ENCODE assay signal across 20 cellular contexts in the genomic region with DNA sequence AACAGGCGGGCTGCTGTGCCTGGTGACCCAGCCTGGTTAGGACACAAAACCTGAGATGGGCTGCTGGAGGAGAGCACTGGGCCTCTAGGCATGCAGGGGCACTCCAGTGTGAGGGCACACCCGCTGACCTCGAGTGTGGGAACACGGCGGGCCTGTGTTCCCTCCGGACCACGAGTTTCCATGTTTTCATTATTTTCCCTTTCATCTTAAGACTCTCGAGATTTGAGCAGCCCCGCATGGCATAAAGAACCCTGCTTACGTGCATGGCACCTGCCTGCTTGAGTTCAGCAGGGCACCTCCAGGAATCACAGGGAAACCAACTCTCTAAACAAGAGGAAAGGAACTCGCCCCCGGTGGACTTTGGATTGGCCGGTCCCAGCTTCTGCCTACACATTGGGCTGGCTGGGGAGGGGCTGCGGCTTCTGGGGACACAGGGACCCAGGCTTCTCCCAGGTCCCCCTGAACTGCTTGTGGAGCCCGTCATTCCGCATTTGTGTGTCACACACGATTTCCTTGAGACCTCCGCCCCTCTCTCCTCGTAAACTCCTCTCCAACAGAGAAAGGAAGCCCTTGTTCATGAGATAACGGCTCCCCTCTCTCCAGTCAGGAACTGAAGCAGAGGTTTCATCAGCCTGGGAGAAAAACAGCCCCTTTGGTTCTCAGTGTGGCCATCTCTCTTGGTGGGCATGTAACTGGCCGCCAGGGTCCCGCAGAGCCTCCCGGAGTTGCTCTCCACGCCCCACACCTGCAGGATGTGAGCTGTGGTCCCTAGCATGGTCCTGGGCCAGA.
DNase-seq lines count a peak whose midpoint lies in the region; ATAC-seq and TF ChIP-seq lines count a peak whose summit lies in the region.
"Had no signal": no experiment of that assay in that cellular context is flagged by ENCODE, and none has a peak within 500 bp of the region (broad histone marks: within the 10 kb centered on the region; RNA-seq: fewer than 3 reads in every experiment).

No MANE protein-coding gene starts in this region.

- H3K4me3 ChIP-seq in BLaER1 (no peak overlapping the region), Peyer's patch (no peak overlapping the region)
- H3K4me3 ChIP-seq: MG63 had no signal

- TF ChIP-seq POLR2A in Peyer's patch (IDR thresholded peaks at IDR 0.05) = no peak

- intact Hi-C loops in left colon (cut with DNase I, micrococcal nuclease) (no loop called here), Right ventricle myocardium inferior (cut with DNase I) (no loop called here), natural killer cell (cut with micrococcal nuclease) (no loop called here)
- intact Hi-C loops in activated T-helper 1 cell treated with anti-CD3 and anti-CD28 coated beads, Interleukin-12 subunit alpha, Interleukin-12 subunit beta, Interleukin-2, Interleukin-4 antibody, amounts not matched to agents 30 ng/mL and 10 ng/mL and 1 ng/mL, durations not matched to agents 14 hours and 24 hours and 36 hours (cut with micrococcal nuclease) = no loop called here

- H3K4me3 Mint-ChIP-seq in nephron (no peak overlapping the region), natural killer cell (no peak overlapping the region)
- H3K4me3 Mint-ChIP-seq in activated T-helper 1 cell treated with anti-CD3 and anti-CD28 coated beads, Interleukin-12 subunit alpha, Interleukin-12 subunit beta, Interleukin-2, Interleukin-4 antibody, amounts not matched to agents 30 ng/mL and 10 ng/mL and 1 ng/mL, durations not matched to agents 14 hours and 24 hours and 36 hours = no peak overlapping the region
- H3K4me3 Mint-ChIP-seq: CD4-positive, CD25-positive, alpha-beta regulatory T cell had no signal

- DNase-seq in Peyer's patch (peak in 2 of 3 donors; percentile 58 to 65), left colon (peak in 1 of 2 donors; percentile 37), Right ventricle myocardium inferior (ENCODE audit: missing footprints) (no peak), cortex of kidney (lab: John Stamatoyannopoulos, UW) (no peak), natural killer cell (no peak)
- no peak for DNase-seq in activated T-helper 1 cell treated with anti-CD3 and anti-CD28 coated beads, Interleukin-12 subunit alpha, Interleukin-12 subunit beta, Interleukin-2, Interleukin-4 antibody, amounts not matched to agents 30 ng/mL and 10 ng/mL and 1 ng/mL, durations not matched to agents 14 hours and 24 hours and 36 hours (ENCODE audit: low spot score)
- DNase-seq: CD4-positive, CD25-positive, alpha-beta regulatory T cell; DMS153; GDM1; Kasumi-1; MG63; NCI-H1048; NCI-H1436; NCI-H1930; NCI-H526; PC-3 had no signal

- TF ChIP-seq CTCF in Peyer's patch (IDR thresholded peaks at IDR 0.05) (no peak), nephron (IDR thresholded peaks at IDR 0.05; ENCODE audit: unreplicated experiment in 3 of 3) (no peak), natural killer cell (IDR thresholded peaks at IDR 0.05) (no peak)

- H3K27me3 Mint-ChIP-seq in nephron (ENCODE audit: low read depth) (peaks cover 22% of the 10 kb centered on the region), natural killer cell (ENCODE audit: low read depth in 2 of 2) (no peaks in the 10 kb centered on the region)
- peaks cover 4% of the 10 kb centered on the region for H3K27me3 Mint-ChIP-seq in activated T-helper 1 cell treated with anti-CD3 and anti-CD28 coated beads, Interleukin-12 subunit alpha, Interleukin-12 subunit beta, Interleukin-2, Interleukin-4 antibody, amounts not matched to agents 30 ng/mL and 10 ng/mL and 1 ng/mL, durations not matched to agents 14 hours and 24 hours and 36 hours (ENCODE audit: insufficient read depth)
- H3K27me3 Mint-ChIP-seq: CD4-positive, CD25-positive, alpha-beta regulatory T cell had no signal

- no peaks in the 10 kb centered on the region for H3K36me3 ChIP-seq in BLaER1
- no peaks in the 10 kb centered on the region for H3K36me3 ChIP-seq in Peyer's patch
- H3K36me3 ChIP-seq: MG63 had no signal

- no peak overlapping the region for H3K9ac ChIP-seq in BLaER1

- H3K36me3 Mint-ChIP-seq in nephron (ENCODE audit: low read depth) (no peaks in the 10 kb centered on the region), natural killer cell (no peaks in the 10 kb centered on the region)
- no peaks in the 10 kb centered on the region for H3K36me3 Mint-ChIP-seq in activated T-helper 1 cell treated with anti-CD3 and anti-CD28 coated beads, Interleukin-12 subunit alpha, Interleukin-12 subunit beta, Interleukin-2, Interleukin-4 antibody, amounts not matched to agents 30 ng/mL and 10 ng/mL and 1 ng/mL, durations not matched to agents 14 hours and 24 hours and 36 hours (ENCODE audit: low read depth)
- H3K36me3 Mint-ChIP-seq: CD4-positive, CD25-positive, alpha-beta regulatory T cell had no signal

- peaks cover 84% of the 10 kb centered on the region for H3K4me1 ChIP-seq in BLaER1
- peaks cover 0 to 4% (median 0%) of the 10 kb centered on the region in 4 donors for H3K4me1 ChIP-seq in Peyer's patch

- H4K20me1 ChIP-seq in BLaER1 = no peaks in the 10 kb centered on the region

- peak overlapping the region in 2 of 3 experiments; percentile 24 to 27 for H3K27ac Mint-ChIP-seq in nephron
- no peak overlapping the region for H3K27ac Mint-ChIP-seq in natural killer cell
- no peak overlapping the region for H3K27ac Mint-ChIP-seq in activated T-helper 1 cell treated with anti-CD3 and anti-CD28 coated beads, Interleukin-12 subunit alpha, Interleukin-12 subunit beta, Interleukin-2, Interleukin-4 antibody, amounts not matched to agents 30 ng/mL and 10 ng/mL and 1 ng/mL, durations not matched to agents 14 hours and 24 hours and 36 hours
- H3K27ac Mint-ChIP-seq: CD4-positive, CD25-positive, alpha-beta regulatory T cell had no signal

- H3K4me1 Mint-ChIP-seq in nephron (peaks cover 17% of the 10 kb centered on the region), natural killer cell (peaks cover 0 to 4% of the 10 kb centered on the region in 2 donors)
- H3K4me1 Mint-ChIP-seq in activated T-helper 1 cell treated with anti-CD3 and anti-CD28 coated beads, Interleukin-12 subunit alpha, Interleukin-12 subunit beta, Interleukin-2, Interleukin-4 antibody, amounts not matched to agents 30 ng/mL and 10 ng/mL and 1 ng/mL, durations not matched to agents 14 hours and 24 hours and 36 hours (ENCODE audit: low read depth) = no peaks in the 10 kb centered on the region
- H3K4me1 Mint-ChIP-seq: CD4-positive, CD25-positive, alpha-beta regulatory T cell had no signal

- H3K9me3 ChIP-seq in BLaER1 (no peaks in the 10 kb centered on the region), Peyer's patch (no peaks in the 10 kb centered on the region)
- H3K9me3 ChIP-seq: MG63 had no signal

- ATAC-seq in left colon = peak; percentile 70
- no peak for ATAC-seq in Right ventricle myocardium inferior
- ATAC-seq in natural killer cell = no peak
- ATAC-seq: PC-3 had no signal

- H3K9me3 Mint-ChIP-seq in nephron (no peaks in the 10 kb centered on the region), natural killer cell (no peaks in the 10 kb centered on the region)
- H3K9me3 Mint-ChIP-seq in activated T-helper 1 cell treated with anti-CD3 and anti-CD28 coated beads, Interleukin-12 subunit alpha, Interleukin-12 subunit beta, Interleukin-2, Interleukin-4 antibody, amounts not matched to agents 30 ng/mL and 10 ng/mL and 1 ng/mL, durations not matched to agents 14 hours and 24 hours and 36 hours = no peaks in the 10 kb centered on the region
- H3K9me3 Mint-ChIP-seq: CD4-positive, CD25-positive, alpha-beta regulatory T cell had no signal

- H3K4me2 ChIP-seq in BLaER1 = peak overlapping the region; percentile 74

- H3K27ac ChIP-seq in BLaER1 = no peak overlapping the region
- no peak overlapping the region for H3K27ac ChIP-seq in Peyer's patch
- H3K27ac ChIP-seq: 22Rv1, RWPE1 had no signal

- H3K27me3 ChIP-seq in BLaER1 (no peaks in the 10 kb centered on the region), Peyer's patch (no peaks in the 10 kb centered on the region)
- H3K27me3 ChIP-seq: MG63 had no signal

Comparison
In these comparisons a context has a peak if more than half of its experiments do, and no peak if none do; other contexts are left out.
1. DNase-seq: peak in Peyer's patch (2 of 3); none in Right ventricle myocardium inferior (single experiment), cortex of kidney (single experiment), natural killer cell (single experiment) and activated T-helper 1 cell treated with anti-CD3 and anti-CD28 coated beads, Interleukin-12 subunit alpha, Interleukin-12 subunit beta, Interleukin-2, Interleukin-4 antibody, amounts not matched to agents 30 ng/mL and 10 ng/mL and 1 ng/mL, durations not matched to agents 14 hours and 24 hours and 36 hours (single experiment).
2. H3K27ac Mint-ChIP-seq: peak in nephron (2 of 3); none in natural killer cell (0 of 2) and activated T-helper 1 cell treated with anti-CD3 and anti-CD28 coated beads, Interleukin-12 subunit alpha, Interleukin-12 subunit beta, Interleukin-2, Interleukin-4 antibody, amounts not matched to agents 30 ng/mL and 10 ng/mL and 1 ng/mL, durations not matched to agents 14 hours and 24 hours and 36 hours (single experiment).